Comparison of ENCODE assay signal across 16 cellular contexts in genomic region chr7:73904219-73905136, GRCh38. TPM values are rescaled to one million over a fixed set of nuclear protein-coding genes. Genes with fewer than 3 reads are reported as not detected.
DNase-seq lines count a peak whose midpoint lies in the region; ATAC-seq and TF ChIP-seq lines count a peak whose summit lies in the region.
"Had no signal": no experiment of that assay in that cellular context is flagged by ENCODE, and none has a peak within 500 bp of the region (broad histone marks: within the 10 kb centered on the region; RNA-seq: fewer than 3 reads in every experiment).

No MANE protein-coding gene starts in this region.

- H3K27ac ChIP-seq in esophagus muscularis mucosa (replicated peaks in 1 of 4): no peak overlapping the region
- H3K27ac ChIP-seq: SJCRH30 had no signal

- H3K4me1 ChIP-seq in esophagus muscularis mucosa: peaks cover 3 to 31% (median 23%) of the 10 kb centered on the region in 4 donors

- no peaks in the 10 kb centered on the region for H3K36me3 ChIP-seq in esophagus muscularis mucosa
- H3K36me3 ChIP-seq: SJCRH30 had no signal

- DNase-seq in D341Med (ENCODE audit: low spot score) (peak; percentile 30), NCI-H446 (lab: John Stamatoyannopoulos, UW) (peak; percentile 31 to 69), esophagus muscularis mucosa (ENCODE audit: extremely low spot score) (peak; percentile 82), occipital lobe (lab: John Stamatoyannopoulos, UW) (peak; percentile 37), Kasumi-1 (lab: John Stamatoyannopoulos, UW) (no peak), RKO (ENCODE audit: low spot score) (no peak)
- no peak for DNase-seq in activated CD4-positive, CD25-positive, alpha-beta regulatory T cell treated with anti-CD3 and anti-CD28 coated beads, Interleukin-2, amount 50 U/mL, for 72 hours
- DNase-seq: activated CD4-positive, CD25-positive, alpha-beta regulatory T cell; activated T-cell treated with anti-CD3 and anti-CD28 coated beads for 4 hours; CD4-positive, alpha-beta memory T cell; NCI-H1105; NCI-H748 treated with DMSO at 0.1 percent for 48 hours; retina; SJCRH30 had no signal

- WGBS in esophagus muscularis mucosa: 60% methylated on average over 13 of the region's 24 CpGs

- intact Hi-C loops in esophagus muscularis mucosa (cut with DNase I): no loop called here

- no peak for ATAC-seq in HG02571 (IDR thresholded peaks at IDR 0.05; ENCODE audit: unreplicated experiment)

- no peak for TF ChIP-seq POLR2A in esophagus muscularis mucosa (IDR thresholded peaks at IDR 0.05; ENCODE audit: low read depth)

- TF ChIP-seq CTCF in esophagus muscularis mucosa (IDR thresholded peaks at IDR 0.05): no peak

- no peaks in the 10 kb centered on the region for H3K9me3 ChIP-seq in esophagus muscularis mucosa
- H3K9me3 ChIP-seq: SJCRH30 had no signal

- H3K27me3 ChIP-seq in esophagus muscularis mucosa: no peaks in the 10 kb centered on the region

- H3K4me3 ChIP-seq in esophagus muscularis mucosa: no peak overlapping the region
- H3K4me3 ChIP-seq: SJCRH30 had no signal

- TF ChIP-seq EP300 in esophagus muscularis mucosa (IDR thresholded peaks at IDR 0.05): no peak

RNA-seq across cellular contexts. Expression of gene TMEM270, which starts 43.5 kb away (rescaled TPM):
- total RNA-seq in esophagus muscularis mucosa: not detected
- total RNA-seq in occipital lobe: not detected
- total RNA-seq: CD4-positive, alpha-beta memory T cell; mononuclear cell; SJCRH30 had no signal

Comparison
In these comparisons a context has a peak if more than half of its experiments do, and no peak if none do; other contexts are left out.
1. DNase-seq: peak in D341Med (single experiment), NCI-H446 (2 of 2), esophagus muscularis mucosa (single experiment) and occipital lobe (single experiment); none in Kasumi-1 (0 of 2), activated CD4-positive, CD25-positive, alpha-beta regulatory T cell treated with anti-CD3 and anti-CD28 coated beads, Interleukin-2, amount 50 U/mL, for 72 hours (single experiment) and RKO (single experiment).